In genomic region chr7:73308665-73309214, GRCh38 we compare ENCODE assay signal across 8 cellular contexts. TPM values are rescaled to one million over a fixed set of nuclear protein-coding genes. Genes with fewer than 3 reads are reported as not detected.
DNase-seq lines count a peak whose midpoint lies in the region; ATAC-seq and TF ChIP-seq lines count a peak whose summit lies in the region.

Gene NSUN5, minus strand, starts transcription at chr7:73308826. Its CDS starts 36 bp downstream, at chr7:73308790.

- no peaks in the 10 kb centered on the region for H3K27me3 Mint-ChIP-seq in activated T-helper 1 cell treated with anti-CD3 and anti-CD28 coated beads, Interleukin-12 subunit alpha, Interleukin-12 subunit beta, Interleukin-2, Interleukin-4 antibody, amounts not matched to agents 30 ng/mL and 10 ng/mL and 1 ng/mL, durations not matched to agents 14 hours and 24 hours and 36 hours (ENCODE audit: insufficient read depth)
- no peaks in the 10 kb centered on the region for H3K27me3 Mint-ChIP-seq in nephron (ENCODE audit: low read depth)
- no peaks in the 10 kb centered on the region for H3K27me3 Mint-ChIP-seq in stimulated activated naive CD8-positive, alpha-beta T cell treated with anti-CD3 and anti-CD28 coated beads, Interleukin-15, Interleukin-2, amounts not matched to agents 100 ng/mL and 50 ng/mL, for 24 hours

- peak; percentile 86 for ATAC-seq in GM21529 (IDR thresholded peaks at IDR 0.05; ENCODE audit: unreplicated experiment)

- H3K4me3 ChIP-seq in fibroblast of the aortic adventitia (ENCODE audit: low read depth, low read length), result peak within 1 kb of the TSS; percentile 78

- peak within 1 kb of the TSS; percentile 100 for H3K4me3 Mint-ChIP-seq in activated T-helper 1 cell treated with anti-CD3 and anti-CD28 coated beads, Interleukin-12 subunit alpha, Interleukin-12 subunit beta, Interleukin-2, Interleukin-4 antibody, amounts not matched to agents 30 ng/mL and 10 ng/mL and 1 ng/mL, durations not matched to agents 14 hours and 24 hours and 36 hours
- peak within 1 kb of the TSS; percentile 92 to 97 (median 93) for H3K4me3 Mint-ChIP-seq in nephron
- H3K4me3 Mint-ChIP-seq in stimulated activated naive CD8-positive, alpha-beta T cell treated with anti-CD3 and anti-CD28 coated beads, Interleukin-15, Interleukin-2, amounts not matched to agents 100 ng/mL and 50 ng/mL, for 24 hours, result peak within 1 kb of the TSS; percentile 94

- TF ChIP-seq CTCF in fibroblast of the aortic adventitia (IDR thresholded peaks at IDR 0.05; ENCODE audit: insufficient read depth, low read length), result no peak
- no peak for TF ChIP-seq CTCF in nephron (IDR thresholded peaks at IDR 0.05; ENCODE audit: unreplicated experiment in 3 of 3)

- 0 out of 2 replicates have a peak, but pooled peaks have one; percentile 12 for TF ChIP-seq EP300 in Ishikawa (IDR thresholded peaks at IDR 0.05; ENCODE audit: borderline replicate concordance)

- TF ChIP-seq RAD21 in Ishikawa (IDR thresholded peaks at IDR 0.05; ENCODE audit: low read depth), result no peak

- peaks cover 27% of the 10 kb centered on the region for H3K4me1 Mint-ChIP-seq in activated T-helper 1 cell treated with anti-CD3 and anti-CD28 coated beads, Interleukin-12 subunit alpha, Interleukin-12 subunit beta, Interleukin-2, Interleukin-4 antibody, amounts not matched to agents 30 ng/mL and 10 ng/mL and 1 ng/mL, durations not matched to agents 14 hours and 24 hours and 36 hours (ENCODE audit: low read depth)
- peaks cover 11% of the 10 kb centered on the region for H3K4me1 Mint-ChIP-seq in nephron
- peaks cover 31% of the 10 kb centered on the region for H3K4me1 Mint-ChIP-seq in stimulated activated naive CD8-positive, alpha-beta T cell treated with anti-CD3 and anti-CD28 coated beads, Interleukin-15, Interleukin-2, amounts not matched to agents 100 ng/mL and 50 ng/mL, for 24 hours (ENCODE audit: low read depth)

- DNase-seq in DMS114 treated with DMSO at 0.1 percent for 48 hours (lab: John Stamatoyannopoulos, UW; ENCODE audit: unreplicated experiment), result peak; percentile 50
- peak; percentile 74 for DNase-seq in RPMI7951 (ENCODE audit: low read depth)
- DNase-seq in activated T-helper 1 cell treated with anti-CD3 and anti-CD28 coated beads, Interleukin-12 subunit alpha, Interleukin-12 subunit beta, Interleukin-2, Interleukin-4 antibody, amounts not matched to agents 30 ng/mL and 10 ng/mL and 1 ng/mL, durations not matched to agents 14 hours and 24 hours and 36 hours (ENCODE audit: low spot score), result peak; percentile 88
- peak; percentile 57 for DNase-seq in fibroblast of the aortic adventitia (ENCODE audit: low read depth)

- H3K9me3 Mint-ChIP-seq in activated T-helper 1 cell treated with anti-CD3 and anti-CD28 coated beads, Interleukin-12 subunit alpha, Interleukin-12 subunit beta, Interleukin-2, Interleukin-4 antibody, amounts not matched to agents 30 ng/mL and 10 ng/mL and 1 ng/mL, durations not matched to agents 14 hours and 24 hours and 36 hours, result no peaks in the 10 kb centered on the region
- H3K9me3 Mint-ChIP-seq in nephron, result no peaks in the 10 kb centered on the region
- H3K9me3 Mint-ChIP-seq in stimulated activated naive CD8-positive, alpha-beta T cell treated with anti-CD3 and anti-CD28 coated beads, Interleukin-15, Interleukin-2, amounts not matched to agents 100 ng/mL and 50 ng/mL, for 24 hours, result no peaks in the 10 kb centered on the region

- intact Hi-C loops in activated T-helper 1 cell treated with anti-CD3 and anti-CD28 coated beads, Interleukin-12 subunit alpha, Interleukin-12 subunit beta, Interleukin-2, Interleukin-4 antibody, amounts not matched to agents 30 ng/mL and 10 ng/mL and 1 ng/mL, durations not matched to agents 14 hours and 24 hours and 36 hours (cut with micrococcal nuclease), result loop anchor here (1.0 kb wide), 1 partner anchor 214 kb away; the partner anchor contains the start of gene BAZ1B

- H3K36me3 Mint-ChIP-seq in activated T-helper 1 cell treated with anti-CD3 and anti-CD28 coated beads, Interleukin-12 subunit alpha, Interleukin-12 subunit beta, Interleukin-2, Interleukin-4 antibody, amounts not matched to agents 30 ng/mL and 10 ng/mL and 1 ng/mL, durations not matched to agents 14 hours and 24 hours and 36 hours (ENCODE audit: low read depth), result peaks cover 25% of the 10 kb centered on the region
- peaks cover 17% of the 10 kb centered on the region for H3K36me3 Mint-ChIP-seq in nephron (ENCODE audit: low read depth)
- peaks cover 32% of the 10 kb centered on the region for H3K36me3 Mint-ChIP-seq in stimulated activated naive CD8-positive, alpha-beta T cell treated with anti-CD3 and anti-CD28 coated beads, Interleukin-15, Interleukin-2, amounts not matched to agents 100 ng/mL and 50 ng/mL, for 24 hours (ENCODE audit: low read depth)

- H3K27ac Mint-ChIP-seq in activated T-helper 1 cell treated with anti-CD3 and anti-CD28 coated beads, Interleukin-12 subunit alpha, Interleukin-12 subunit beta, Interleukin-2, Interleukin-4 antibody, amounts not matched to agents 30 ng/mL and 10 ng/mL and 1 ng/mL, durations not matched to agents 14 hours and 24 hours and 36 hours, result peak within 1 kb of the TSS; percentile 96
- H3K27ac Mint-ChIP-seq in nephron, result peak within 1 kb of the TSS in 2 of 3 experiments; percentile 81 to 83
- peak within 1 kb of the TSS; percentile 95 for H3K27ac Mint-ChIP-seq in stimulated activated naive CD8-positive, alpha-beta T cell treated with anti-CD3 and anti-CD28 coated beads, Interleukin-15, Interleukin-2, amounts not matched to agents 100 ng/mL and 50 ng/mL, for 24 hours

TF ChIP-seq in Ishikawa, 13 proteins besides CTCF, POLR2A, EP300 and RAD21:
- TF ChIP-seq FOXM1 (IDR thresholded peaks at IDR 0.05; ENCODE audit: borderline replicate concordance, low read depth), result no peak
- TF ChIP-seq YY1 (IDR thresholded peaks at IDR 0.05; ENCODE audit: low read depth), result peak; percentile 81
- TF ChIP-seq USF1 (IDR thresholded peaks at IDR 0.05), result peak; percentile 51; the same call in 1 of the 2 replicates
- TF ChIP-seq TCF12 (IDR thresholded peaks at IDR 0.05; ENCODE audit: low read depth), result peak; percentile 69; the same call in 1 of the 2 replicates
- TF ChIP-seq ZBTB7A (IDR thresholded peaks at IDR 0.05; ENCODE audit: low read depth), result no peak
- TF ChIP-seq TEAD4 (IDR thresholded peaks at IDR 0.05), result no peak
- TF ChIP-seq MAX (IDR thresholded peaks at IDR 0.05), result peak; percentile 100
- peak; percentile 24; the same call in 1 of the 2 replicates for TF ChIP-seq CREB1 (IDR thresholded peaks at IDR 0.05; ENCODE audit: low read depth)
- TF ChIP-seq TAF1 (IDR thresholded peaks at IDR 0.05; ENCODE audit: low read depth), result peak; percentile 85
- 0 out of 2 replicates have a peak, but pooled peaks have one; percentile 33 for TF ChIP-seq NFIC (IDR thresholded peaks at IDR 0.05)
- TF ChIP-seq CEBPB (IDR thresholded peaks at IDR 0.05), result no peak; the same call in 1 of the 2 replicates
- 0 out of 2 replicates have a peak, but pooled peaks have one; percentile 35 for TF ChIP-seq EGR1 (IDR thresholded peaks at IDR 0.05)
- TF ChIP-seq REST (IDR thresholded peaks at IDR 0.05; ENCODE audit: low read depth), result no peak

RNA-seq across cellular contexts. Expression of gene NSUN5, which starts in this region (rescaled TPM):
- total RNA-seq in RPMI7951 (2014; rRNA removed; shearing (Covaris generic)), result 24.1 and 27.2 TPM in 2 replicates
- total RNA-seq in activated T-helper 1 cell treated with anti-CD3 and anti-CD28 coated beads, Interleukin-12 subunit alpha, Interleukin-12 subunit beta, Interleukin-2, Interleukin-4 antibody, amounts not matched to agents 30 ng/mL and 10 ng/mL and 1 ng/mL, durations not matched to agents 14 hours and 24 hours and 36 hours, result 70.3 and 74.8 TPM in 2 replicates
- total RNA-seq in fibroblast of the aortic adventitia (ENCODE audit: low replicate concordance), result 16.7 and 20.2 TPM in 2 replicates

Comparison
In these comparisons a context has a peak if more than half of its experiments do, and no peak if none do; other contexts are left out.
1. Peak in every context shown above with its lines: DNase-seq, ATAC-seq and H3K4me3 ChIP-seq.